19 cellular contexts compared by ENCODE assay signal in genomic region chr12:65534105-65534841, GRCh38.
DNase-seq lines count a peak whose midpoint lies in the region; FAIRE-seq and TF ChIP-seq lines count a peak whose summit lies in the region.
"Had no signal": no experiment of that assay in that cellular context is flagged by ENCODE, and none has a peak within 500 bp of the region (broad histone marks: within the 10 kb centered on the region; RNA-seq: fewer than 3 reads in every experiment).

No MANE protein-coding gene starts in this region.

- no peaks in the 10 kb centered on the region for H3K9me2 ChIP-seq in OCI-LY7 (ENCODE audit: insufficient read depth, low read length)

- H3K4me3 ChIP-seq in BLaER1 treated with 17β-estradiol and CSF1 and Interleukin-3, amounts not matched to agents 10 nM and 100 nM = no peak overlapping the region
- no peak overlapping the region for H3K4me3 ChIP-seq in astrocyte (ENCODE audit: insufficient read depth, low read depth, low read length)
- no peak overlapping the region for H3K4me3 ChIP-seq in mesodermal cell (ENCODE audit: extremely low read depth, insufficient read depth, low read length, poor library complexity, severe bottlenecking)
- no peak overlapping the region for H3K4me3 ChIP-seq in stomach
- H3K4me3 ChIP-seq in OCI-LY7 (ENCODE audit: low read depth, low read length, poor library complexity, severe bottlenecking) = no peak overlapping the region
- H3K4me3 ChIP-seq: heart right ventricle, right lobe of liver had no signal

- no peak for FAIRE-seq in astrocyte (lab: Jason Lieb, UNC)
- FAIRE-seq: GM18507, kidney had no signal

- H3K9me3 ChIP-seq in BLaER1 treated with 17β-estradiol and CSF1 and Interleukin-3, amounts not matched to agents 10 nM and 100 nM (replicated peaks in 1 of 11) = peaks cover 6 to 21% (median 13%) of the 10 kb centered on the region in 11 experiments
- H3K9me3 ChIP-seq in astrocyte (ENCODE audit: insufficient read depth, low read depth, low read length) = no peaks in the 10 kb centered on the region
- peaks cover 10% of the 10 kb centered on the region for H3K9me3 ChIP-seq in mesodermal cell (ENCODE audit: control insufficient read depth, low read length)
- H3K9me3 ChIP-seq in stomach = peaks cover 0 to 12% (median 6%) of the 10 kb centered on the region in 4 donors
- no peaks in the 10 kb centered on the region for H3K9me3 ChIP-seq in OCI-LY7 (ENCODE audit: low read length)
- H3K9me3 ChIP-seq: right lobe of liver had no signal

- no peak for TF ChIP-seq EP300 in stomach (IDR thresholded peaks at IDR 0.05)

- CTCF ChIA-PET in OCI-LY7 (lab: Charles Lee; ENCODE audit: unreplicated experiment) = no interaction called here

- peak overlapping the region; percentile 96 for H3K27ac Mint-ChIP-seq in HFFc6
- no peak overlapping the region for H3K27ac Mint-ChIP-seq in astrocyte (ENCODE audit: unreplicated experiment)
- H3K27ac Mint-ChIP-seq: activated CD4-positive, alpha-beta T cell treated with anti-CD3 and anti-CD28 coated beads for 36 hours; dendritic cell treated with granulocyte-macrophage colony-stimulating factor and Interleukin-4, amounts not matched to agents 40 ng/mL and 50 ng/mL, for 4 days had no signal

- TF ChIP-seq CTCF in HFFc6 (IDR thresholded peaks at IDR 0.05) = no peak
- no peak for TF ChIP-seq CTCF in astrocyte (IDR thresholded peaks at IDR 0.05; ENCODE audit: insufficient read depth, low read depth, low read length)
- TF ChIP-seq CTCF in stomach (IDR thresholded peaks at IDR 0.05) = no peak
- TF ChIP-seq CTCF in OCI-LY7 (conservative IDR thresholded peaks at IDR 0.05; ENCODE audit: low read length) = no peak

- intact Hi-C loops in stomach (cut with DNase I; ENCODE audit: low total_unique reads) (no loop called here), OCI-LY7 (cut with micrococcal nuclease; ENCODE audit: unreplicated experiment) (no loop called here)

- H3K9me3 Mint-ChIP-seq in HFFc6 (peaks cover 20% of the 10 kb centered on the region), astrocyte (ENCODE audit: unreplicated experiment) (peaks cover 10% of the 10 kb centered on the region)

- H3K79me2 ChIP-seq in astrocyte (ENCODE audit: insufficient read depth, low read length) (no peaks in the 10 kb centered on the region), OCI-LY7 (ENCODE audit: insufficient read depth, low read depth, low read length) (no peaks in the 10 kb centered on the region)

- peak overlapping the region in 1 of 11 experiments; percentile 9; a peak in 1 of 22 replicates for H3K27ac ChIP-seq in BLaER1 treated with 17β-estradiol and CSF1 and Interleukin-3, amounts not matched to agents 10 nM and 100 nM
- peak overlapping the region; percentile 97 for H3K27ac ChIP-seq in astrocyte (ENCODE audit: low read depth, low read length)
- peak overlapping the region; percentile 83 for H3K27ac ChIP-seq in mesodermal cell (ENCODE audit: low read depth, low read length, severe bottlenecking)
- no peak overlapping the region for H3K27ac ChIP-seq in stomach
- H3K27ac ChIP-seq in OCI-LY7 (ENCODE audit: low read depth, low read length, poor library complexity, severe bottlenecking) = no peak overlapping the region
- H3K27ac ChIP-seq: heart right ventricle, right lobe of liver had no signal

- H3K36me3 ChIP-seq in BLaER1 treated with 17β-estradiol and CSF1 and Interleukin-3, amounts not matched to agents 10 nM and 100 nM = no peaks in the 10 kb centered on the region
- no peaks in the 10 kb centered on the region for H3K36me3 ChIP-seq in astrocyte (ENCODE audit: insufficient read depth, low read length)
- H3K36me3 ChIP-seq in mesodermal cell (ENCODE audit: control insufficient read depth, insufficient read depth, low read length) = no peaks in the 10 kb centered on the region
- no peaks in the 10 kb centered on the region for H3K36me3 ChIP-seq in stomach
- H3K36me3 ChIP-seq in OCI-LY7 (ENCODE audit: insufficient read depth, low read length) = no peaks in the 10 kb centered on the region
- H3K36me3 ChIP-seq: heart right ventricle, right lobe of liver had no signal

- 0 out of 22 replicates have a peak, but pooled peaks cover 0 to 5% (median 0%) of the 10 kb centered on the region in 11 experiments for H3K27me3 ChIP-seq in BLaER1 treated with 17β-estradiol and CSF1 and Interleukin-3, amounts not matched to agents 10 nM and 100 nM
- H3K27me3 ChIP-seq in astrocyte (ENCODE audit: insufficient read depth, low read length) (no peaks in the 10 kb centered on the region), stomach (no peaks in the 10 kb centered on the region)
- H3K27me3 ChIP-seq: heart right ventricle, right lobe of liver had no signal

- peak overlapping the region; percentile 50 to 74 (median 68) for H3K4me2 ChIP-seq in BLaER1 treated with 17β-estradiol and CSF1 and Interleukin-3, amounts not matched to agents 10 nM and 100 nM
- H3K4me2 ChIP-seq in astrocyte (ENCODE audit: low read length) (peak overlapping the region; percentile 78), OCI-LY7 (ENCODE audit: low read length) (no peak overlapping the region)

- TF ChIP-seq POLR2A in stomach (IDR thresholded peaks at IDR 0.05) = no peak

- no peak overlapping the region for H3K9ac ChIP-seq in BLaER1 treated with 17β-estradiol and CSF1 and Interleukin-3, amounts not matched to agents 10 nM and 100 nM
- H3K9ac ChIP-seq in astrocyte (ENCODE audit: low read length) = peak overlapping the region; percentile 80

- DNase-seq in HFFc6 (no peak), astrocyte (ENCODE audit: low read depth) (no peak), NCI-H1105 treated with DMSO at 0.1 percent for 48 hours (lab: John Stamatoyannopoulos, UW) (no peak), stomach (no peak), OCI-LY7 (ENCODE audit: low spot score) (no peak)
- no peak for DNase-seq in effector CD4-positive, alpha-beta T cell
- DNase-seq: activated CD4-positive, alpha-beta T cell treated with anti-CD3 and anti-CD28 coated beads for 36 hours; activated CD8-positive, alpha-beta memory T cell treated with anti-CD3 and anti-CD28 coated beads, Interleukin-2, amount 50 U/mL, for 48 hours; activated gamma-delta T cell treated with Interleukin-2 at 50 U/mL for 16 hours; heart right ventricle; kidney; NCI-H146; right lobe of liver; Right ventricle myocardium superior; stimulated activated CD4-positive, alpha-beta T cell treated with anti-CD3 and anti-CD28 coated beads, Interleukin-2, amount 100 ng/mL, for 24 hours had no signal

- no peaks in the 10 kb centered on the region for H3K27me3 Mint-ChIP-seq in HFFc6 (ENCODE audit: insufficient read depth)
- no peaks in the 10 kb centered on the region for H3K27me3 Mint-ChIP-seq in astrocyte (ENCODE audit: low read depth, unreplicated experiment)
- H3K27me3 Mint-ChIP-seq: dendritic cell treated with granulocyte-macrophage colony-stimulating factor and Interleukin-4, amounts not matched to agents 40 ng/mL and 50 ng/mL, for 4 days had no signal

- H3K36me3 Mint-ChIP-seq in HFFc6 (ENCODE audit: low read depth) (peaks cover 33% of the 10 kb centered on the region), astrocyte (ENCODE audit: low read depth, unreplicated experiment) (peaks cover 1% of the 10 kb centered on the region)

- H4K20me1 ChIP-seq in BLaER1 treated with 17β-estradiol and CSF1 and Interleukin-3, amounts not matched to agents 10 nM and 100 nM = no peaks in the 10 kb centered on the region
- H4K20me1 ChIP-seq in astrocyte (ENCODE audit: insufficient read depth, low read length) = no peaks in the 10 kb centered on the region
- H4K20me1 ChIP-seq in OCI-LY7 (ENCODE audit: insufficient read depth, low read length) = no peaks in the 10 kb centered on the region

- BruUV-seq in OCI-LY7 (replicated peaks; lab: Mats Ljungman, UMichigan) = no TSS peak

- H3K4me1 Mint-ChIP-seq in HFFc6 (ENCODE audit: low read depth) = peaks cover 90% of the 10 kb centered on the region
- peaks cover 50% of the 10 kb centered on the region for H3K4me1 Mint-ChIP-seq in astrocyte (ENCODE audit: low read depth, unreplicated experiment)

- POLR2A ChIA-PET in OCI-LY7 (lab: Charles Lee) = no interaction called here

- H3K4me1 ChIP-seq in BLaER1 treated with 17β-estradiol and CSF1 and Interleukin-3, amounts not matched to agents 10 nM and 100 nM = peaks cover 50 to 67% (median 61%) of the 10 kb centered on the region in 10 experiments
- H3K4me1 ChIP-seq in astrocyte (ENCODE audit: insufficient read depth, low read length) (peaks cover 64% of the 10 kb centered on the region), mesodermal cell (ENCODE audit: control insufficient read depth, insufficient read depth, low read length, poor library complexity, severe bottlenecking) (peaks cover 46% of the 10 kb centered on the region), stomach (peaks cover 0 to 6% (median 0%) of the 10 kb centered on the region in 4 donors), OCI-LY7 (ENCODE audit: insufficient read depth, low read length, poor library complexity, severe bottlenecking) (no peaks in the 10 kb centered on the region)
- H3K4me1 ChIP-seq: right lobe of liver had no signal

- no peak overlapping the region for H2AFZ ChIP-seq in astrocyte (ENCODE audit: low read depth, low read length)
- H2AFZ ChIP-seq in OCI-LY7 (ENCODE audit: low read length) = no peak overlapping the region

- 66 to 68% methylated on average over 4 to 6 of the region's 10 CpGs for WGBS in mesodermal cell (ENCODE audit: insufficient coverage in 2 of 2), 2 experiments
- 76 to 78% (median 78%) methylated on average over 10 of the region's 10 CpGs for WGBS in stomach, 5 donors

- H3K4me3 Mint-ChIP-seq in HFFc6 = peak overlapping the region; percentile 11; the same call in 1 of the 2 replicates
- no peak overlapping the region for H3K4me3 Mint-ChIP-seq in astrocyte (ENCODE audit: unreplicated experiment)
- H3K4me3 Mint-ChIP-seq: activated CD4-positive, alpha-beta T cell treated with anti-CD3 and anti-CD28 coated beads for 36 hours; dendritic cell treated with granulocyte-macrophage colony-stimulating factor and Interleukin-4, amounts not matched to agents 40 ng/mL and 50 ng/mL, for 4 days had no signal

Comparison
In these comparisons a context has a peak if more than half of its experiments do, and no peak if none do; other contexts are left out.
1. H3K27ac ChIP-seq: peak in astrocyte (single experiment) and mesodermal cell (single experiment); none in stomach (0 of 5) and OCI-LY7 (single experiment).